In genomic region chr9:104361207-104361606, GRCh38 we compare ENCODE assay signal across 19 cellular contexts.
"Had no signal": no experiment of that assay in that cellular context is flagged by ENCODE, and none has a peak within 500 bp of the region (broad histone marks: within the 10 kb centered on the region; RNA-seq: fewer than 3 reads in every experiment).

No MANE protein-coding gene starts in this region.

- FAIRE-seq: frontal cortex, islet of Langerhans had no signal

- H2AFZ ChIP-seq: hepatocyte had no signal

- H3K4me3 ChIP-seq: hepatocyte, left lung, lower lobe of right lung, prostate gland, sigmoid colon, transverse colon, vagina had no signal

- H3K36me3 Mint-ChIP-seq: naive thymus-derived CD8-positive, alpha-beta T cell; stimulated activated naive B cell treated with anti-CD40 and anti-IgM and Interleukin-4, amounts not matched to agents 10 μg/mL and 1 μg/mL and 100 μg/mL, for 72 hours had no signal

- H3K27me3 Mint-ChIP-seq: effector memory CD8-positive, alpha-beta T cell; naive thymus-derived CD8-positive, alpha-beta T cell; stimulated activated naive B cell treated with anti-CD40 and anti-IgM and Interleukin-4, amounts not matched to agents 10 μg/mL and 1 μg/mL and 100 μg/mL, for 72 hours; stimulated activated naive CD8-positive, alpha-beta T cell treated with anti-CD3 and anti-CD28 coated beads, Interleukin-15, Interleukin-2, amounts not matched to agents 100 ng/mL and 50 ng/mL, for 24 hours had no signal

- H3K4me3 Mint-ChIP-seq: effector memory CD8-positive, alpha-beta T cell; naive thymus-derived CD8-positive, alpha-beta T cell; nephron progenitor cell; stimulated activated naive B cell treated with anti-CD40 and anti-IgM and Interleukin-4, amounts not matched to agents 10 μg/mL and 1 μg/mL and 100 μg/mL, for 72 hours; stimulated activated naive CD8-positive, alpha-beta T cell treated with anti-CD3 and anti-CD28 coated beads, Interleukin-15, Interleukin-2, amounts not matched to agents 100 ng/mL and 50 ng/mL, for 24 hours had no signal

- H3K36me3 ChIP-seq: left lung, lower lobe of right lung, prostate gland, sigmoid colon, transverse colon, vagina had no signal

- H3K4me1 ChIP-seq: left lung, lower lobe of right lung, prostate gland, sigmoid colon, transverse colon, vagina had no signal

- H3K27ac Mint-ChIP-seq: effector memory CD8-positive, alpha-beta T cell; naive thymus-derived CD8-positive, alpha-beta T cell; nephron progenitor cell; stimulated activated naive B cell treated with anti-CD40 and anti-IgM and Interleukin-4, amounts not matched to agents 10 μg/mL and 1 μg/mL and 100 μg/mL, for 72 hours; stimulated activated naive CD8-positive, alpha-beta T cell treated with anti-CD3 and anti-CD28 coated beads, Interleukin-15, Interleukin-2, amounts not matched to agents 100 ng/mL and 50 ng/mL, for 24 hours had no signal

- H3K79me2 ChIP-seq: hepatocyte had no signal

- H3K4me1 Mint-ChIP-seq: naive thymus-derived CD8-positive, alpha-beta T cell; nephron progenitor cell; stimulated activated naive B cell treated with anti-CD40 and anti-IgM and Interleukin-4, amounts not matched to agents 10 μg/mL and 1 μg/mL and 100 μg/mL, for 72 hours had no signal

- H3K27ac ChIP-seq: hepatocyte, left lung, lower lobe of right lung, prostate gland, sigmoid colon, transverse colon, vagina had no signal

- ATAC-seq: effector memory CD8-positive, alpha-beta T cell; left cardiac atrium; left lung; lower lobe of right lung; naive thymus-derived CD8-positive, alpha-beta T cell; right cardiac atrium; stimulated activated naive B cell treated with anti-CD40 and anti-IgM and Interleukin-4, amounts not matched to agents 10 μg/mL and 1 μg/mL and 100 μg/mL, for 72 hours had no signal

- H3K4me2 ChIP-seq: hepatocyte had no signal

- H3K27me3 ChIP-seq: hepatocyte, left lung, sigmoid colon, transverse colon, vagina had no signal

- DNase-seq: cortex of kidney; effector memory CD8-positive, alpha-beta T cell; left cardiac atrium; left lung; lower lobe of right lung; naive thymus-derived CD8-positive, alpha-beta T cell; nephron progenitor cell; nucleus accumbens; sigmoid colon; stimulated activated CD4-positive, alpha-beta T cell treated with anti-CD3 and anti-CD28 coated beads, Interleukin-2, amount 100 ng/mL, for 24 hours; stimulated activated naive B cell treated with anti-CD40 and anti-IgM and Interleukin-4, amounts not matched to agents 10 μg/mL and 1 μg/mL and 100 μg/mL, for 72 hours; transverse colon had no signal

- H3K9me3 ChIP-seq: lower lobe of right lung, prostate gland, sigmoid colon, transverse colon, vagina had no signal

- H3K9me3 Mint-ChIP-seq: stimulated activated naive CD8-positive, alpha-beta T cell treated with anti-CD3 and anti-CD28 coated beads, Interleukin-15, Interleukin-2, amounts not matched to agents 100 ng/mL and 50 ng/mL, for 24 hours had no signal
